Comparison of ENCODE assay signal across 20 cellular contexts in the genomic region with DNA sequence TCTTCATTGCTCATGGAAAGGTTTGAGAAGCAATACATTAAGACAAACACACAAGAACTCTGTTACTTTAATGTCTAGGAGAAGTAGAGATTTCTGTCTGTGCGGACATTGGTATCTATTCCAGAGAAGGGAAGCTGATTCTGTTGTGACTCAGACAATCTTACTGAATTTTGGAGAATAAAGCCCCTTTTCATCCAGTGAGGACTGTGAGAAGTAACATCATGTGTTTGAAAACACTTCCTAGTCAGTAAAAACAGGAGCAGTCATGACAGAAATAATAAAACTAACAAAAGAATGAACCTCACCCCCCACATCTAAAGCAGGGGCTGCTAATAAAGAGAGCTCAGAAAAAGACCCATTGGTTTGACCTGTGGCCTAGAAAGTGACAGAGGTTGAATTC. TPM values are rescaled to one million over a fixed set of nuclear protein-coding genes. Genes with fewer than 3 reads are reported as not detected.
DNase-seq lines count a peak whose midpoint lies in the region; ATAC-seq and TF ChIP-seq lines count a peak whose summit lies in the region.
"Had no signal": no experiment of that assay in that cellular context is flagged by ENCODE, and none has a peak within 500 bp of the region (broad histone marks: within the 10 kb centered on the region; RNA-seq: fewer than 3 reads in every experiment).

No MANE protein-coding gene starts in this region.

- no peaks in the 10 kb centered on the region for H3K27me3 Mint-ChIP-seq in mesothelial cell of epicardium (ENCODE audit: low read depth)
- H3K27me3 Mint-ChIP-seq in activated CD8-positive, alpha-beta memory T cell treated with anti-CD3 and anti-CD28 coated beads, Interleukin-2, amount 10 ng/mL, durations not matched to agents 7 days and 5 days, result no peaks in the 10 kb centered on the region
- H3K27me3 Mint-ChIP-seq: IgD-negative memory B cell had no signal

- H3K4me3 ChIP-seq in astrocyte of the spinal cord (ENCODE audit: low read depth, low read length), result no peak overlapping the region
- H3K4me3 ChIP-seq: gastrocnemius medialis, Peyer's patch, skin epidermis, tibial nerve had no signal

- H3K4me1 Mint-ChIP-seq in mesothelial cell of epicardium, result peaks cover 7% of the 10 kb centered on the region
- peaks cover 52% of the 10 kb centered on the region for H3K4me1 Mint-ChIP-seq in activated CD8-positive, alpha-beta memory T cell treated with anti-CD3 and anti-CD28 coated beads, Interleukin-2, amount 10 ng/mL, durations not matched to agents 7 days and 5 days

- peak; percentile 85 for DNase-seq in COLO829 (ENCODE audit: low spot score)
- DNase-seq in LHCN-M2 (ENCODE audit: low read depth), result peak; percentile 24
- DNase-seq in astrocyte of the spinal cord (ENCODE audit: low read depth, low spot score), result peak; percentile 21
- no peak for DNase-seq in mesothelial cell of epicardium (ENCODE audit: low spot score in 2 of 2, unreplicated experiment in 2 of 2)
- no peak for DNase-seq in DMS153 (lab: John Stamatoyannopoulos, UW)
- no peak for DNase-seq in activated CD8-positive, alpha-beta memory T cell treated with anti-CD3 and anti-CD28 coated beads, Interleukin-2, amount 10 ng/mL, durations not matched to agents 7 days and 5 days
- DNase-seq: activated CD4-positive, alpha-beta T cell treated with anti-CD3 and anti-CD28 coated beads, Interleukin-2, amount 50 U/mL, for 4 hours; amniotic stem cell; Calu3; gastrocnemius medialis; left colon; NCI-H1048; NCI-H2107; NCI-H774; Peyer's patch had no signal

- TF ChIP-seq CTCF in astrocyte of the spinal cord (IDR thresholded peaks at IDR 0.05; ENCODE audit: low read depth, low read length) (no peak), mesothelial cell of epicardium (IDR thresholded peaks at IDR 0.05; ENCODE audit: unreplicated experiment) (no peak)

- H3K9me3 Mint-ChIP-seq in mesothelial cell of epicardium, result no peaks in the 10 kb centered on the region
- H3K9me3 Mint-ChIP-seq in activated CD8-positive, alpha-beta memory T cell treated with anti-CD3 and anti-CD28 coated beads, Interleukin-2, amount 10 ng/mL, durations not matched to agents 7 days and 5 days (ENCODE audit: low read depth), result peaks cover 3% of the 10 kb centered on the region
- H3K9me3 Mint-ChIP-seq: IgD-negative memory B cell had no signal

- H3K27ac Mint-ChIP-seq in mesothelial cell of epicardium, result peak overlapping the region; percentile 34
- H3K27ac Mint-ChIP-seq in activated CD8-positive, alpha-beta memory T cell treated with anti-CD3 and anti-CD28 coated beads, Interleukin-2, amount 10 ng/mL, durations not matched to agents 7 days and 5 days, result no peak overlapping the region
- H3K27ac Mint-ChIP-seq: IgD-negative memory B cell had no signal

- in situ Hi-C loops in astrocyte of the spinal cord (cut with HindIII; ENCODE audit: low sequenced_read_pairs), result no loop called here

- no peak overlapping the region for H3K4me3 Mint-ChIP-seq in mesothelial cell of epicardium
- no peak overlapping the region for H3K4me3 Mint-ChIP-seq in activated CD8-positive, alpha-beta memory T cell treated with anti-CD3 and anti-CD28 coated beads, Interleukin-2, amount 10 ng/mL, durations not matched to agents 7 days and 5 days

- peaks cover 5% of the 10 kb centered on the region for H3K36me3 Mint-ChIP-seq in mesothelial cell of epicardium
- H3K36me3 Mint-ChIP-seq in activated CD8-positive, alpha-beta memory T cell treated with anti-CD3 and anti-CD28 coated beads, Interleukin-2, amount 10 ng/mL, durations not matched to agents 7 days and 5 days, result peaks cover 24% of the 10 kb centered on the region

- ATAC-seq in GM21515 (IDR thresholded peaks at IDR 0.05; ENCODE audit: unreplicated experiment), result no peak
- no peak for ATAC-seq in activated CD8-positive, alpha-beta memory T cell treated with anti-CD3 and anti-CD28 coated beads, Interleukin-2, amount 10 ng/mL, durations not matched to agents 7 days and 5 days
- ATAC-seq in HG02571 (IDR thresholded peaks at IDR 0.05; ENCODE audit: unreplicated experiment), result no peak
- ATAC-seq: gastrocnemius medialis, left colon had no signal

- CTCF ChIA-PET in activated CD8-positive, alpha-beta memory T cell treated with anti-CD3 and anti-CD28 coated beads, Interleukin-2, amount 10 ng/mL, durations not matched to agents 7 days and 5 days (lab: Charles Lee), result no interaction called here

RNA-seq across cellular contexts. Expression of a gene that starts 46.6 kb away (rescaled TPM):
- total RNA-seq in LHCN-M2 (2014; rRNA removed), result 66.8 and 73.0 TPM in 2 replicates
- polyA plus RNA-seq in LHCN-M2 (2012), result 18.7 TPM
- 58.3 to 63.2 TPM (median 61.6 TPM) in 3 replicates for total RNA-seq in mesothelial cell of epicardium
- 10 to 100 TPM; 71.4 to 77.4 TPM for total RNA-seq in activated CD8-positive, alpha-beta memory T cell treated with anti-CD3 and anti-CD28 coated beads, Interleukin-2, amount 10 ng/mL, durations not matched to agents 7 days and 5 days

Comparison
In these comparisons a context has a peak if more than half of its experiments do, and no peak if none do; other contexts are left out.
1. DNase-seq: peak in COLO829 (single experiment), LHCN-M2 (single experiment) and astrocyte of the spinal cord (single experiment); none in mesothelial cell of epicardium (0 of 2), DMS153 (single experiment) and activated CD8-positive, alpha-beta memory T cell treated with anti-CD3 and anti-CD28 coated beads, Interleukin-2, amount 10 ng/mL, durations not matched to agents 7 days and 5 days (single experiment).